15 cellular contexts compared by ENCODE assay signal in genomic region chr6:50891290-50891689, GRCh38.
DNase-seq lines count a peak whose midpoint lies in the region; ATAC-seq and TF ChIP-seq lines count a peak whose summit lies in the region.
"Had no signal": no experiment of that assay in that cellular context is flagged by ENCODE, and none has a peak within 500 bp of the region (broad histone marks: within the 10 kb centered on the region; RNA-seq: fewer than 3 reads in every experiment).

No MANE protein-coding gene starts in this region.

- H3K27ac ChIP-seq in SK-N-SH (ENCODE audit: low read depth in 2 of 2, low read length in 1 of 2) = peak overlapping the region in 1 of 2 experiments; percentile 86; a peak in 2 of 4 replicates
- H3K27ac ChIP-seq: 22Rv1, BLaER1 had no signal

- 0 out of 2 replicates have a peak overlapping the region, but pooled peaks have one; percentile 36 for H2AFZ ChIP-seq in SK-N-SH (ENCODE audit: low read depth)

- H3K4me3 ChIP-seq in SK-N-SH (ENCODE audit: low read depth in 2 of 2, low read length in 1 of 2) = no peak overlapping the region
- H3K4me3 ChIP-seq in HAP-1 = no peak overlapping the region
- H3K4me3 ChIP-seq: BLaER1, GM12878 had no signal

- peak; percentile 9 for DNase-seq in DMS153 treated with DMSO at 0.1 percent for 48 hours (lab: John Stamatoyannopoulos, UW; ENCODE audit: unreplicated experiment)
- no peak for DNase-seq in DMS153 (lab: John Stamatoyannopoulos, UW)
- DNase-seq in SK-N-SH = no peak
- DNase-seq in NCI-H345 treated with DMSO at 0.1 percent for 48 hours (lab: John Stamatoyannopoulos, UW; ENCODE audit: unreplicated experiment) = peak; percentile 10
- no peak for DNase-seq in HAP-1 (ENCODE audit: low spot score in 2 of 2)
- no peak for DNase-seq in HEK293T (ENCODE audit: extremely low spot score)
- DNase-seq: CD4-positive, alpha-beta memory T cell; DMS53; DND-41; EL; H9 had no signal

- POLR2A ChIA-PET in SK-N-SH (lab: Yijun Ruan, JAX) (no interaction called here), HEK293T (lab: Yijun Ruan, JAX) (no interaction called here)

- H3K4me2 ChIP-seq in SK-N-SH = no peak overlapping the region
- H3K4me2 ChIP-seq: BLaER1 had no signal

- no peak for TF ChIP-seq RAD21 in SK-N-SH (IDR thresholded peaks at IDR 0.05; ENCODE audit: low read length)

- no peak overlapping the region for H3K9ac ChIP-seq in SK-N-SH
- H3K9ac ChIP-seq: BLaER1 had no signal

- ATAC-seq in SK-N-SH treated with all-trans-retinoic acid at 6 μM for 48 hours = no peak
- ATAC-seq: GM12878 had no signal

- no peaks in the 10 kb centered on the region for H3K9me2 ChIP-seq in SK-N-SH

- TF ChIP-seq CTCF in SK-N-SH (IDR thresholded peaks at IDR 0.05) = no peak

- no peaks in the 10 kb centered on the region for H3K79me2 ChIP-seq in SK-N-SH (ENCODE audit: insufficient read depth)

- H3K4me1 ChIP-seq in SK-N-SH (ENCODE audit: control insufficient read depth in 1 of 2, insufficient read depth in 2 of 2, low read depth in 1 of 2, low read length in 1 of 2) = peaks cover 0 to 8% of the 10 kb centered on the region in 2 experiments; a peak in 2 of 4 replicates
- no peaks in the 10 kb centered on the region for H3K4me1 ChIP-seq in HAP-1
- H3K4me1 ChIP-seq: BLaER1 had no signal

- no peaks in the 10 kb centered on the region for H3K27me3 ChIP-seq in SK-N-SH (ENCODE audit: insufficient read depth)
- H3K27me3 ChIP-seq in HAP-1 (ENCODE audit: low read depth) = no peaks in the 10 kb centered on the region
- H3K27me3 ChIP-seq: BLaER1 had no signal

- TF ChIP-seq EP300 in SK-N-SH (IDR thresholded peaks at IDR 0.05; ENCODE audit: borderline replicate concordance in 1 of 2, low read depth in 1 of 2, low read length in 1 of 2) = no peak

- no peaks in the 10 kb centered on the region for H3F3A ChIP-seq in SK-N-SH (replicated peaks; ENCODE audit: insufficient read depth)

- no peaks in the 10 kb centered on the region for H3K36me3 ChIP-seq in SK-N-SH (replicated peaks in 1 of 2; ENCODE audit: control insufficient read depth in 1 of 2, insufficient read depth in 2 of 2, low read length in 1 of 2)
- H3K36me3 ChIP-seq in HAP-1 (replicated peaks) = no peaks in the 10 kb centered on the region
- H3K36me3 ChIP-seq: BLaER1 had no signal

- in situ Hi-C loops in HAP-1 (cut with MboI; ENCODE audit: low sequenced_read_pairs) = no loop called here

- no peaks in the 10 kb centered on the region for H4K20me1 ChIP-seq in SK-N-SH (ENCODE audit: insufficient read depth)
- H4K20me1 ChIP-seq: BLaER1 had no signal

- CTCF ChIA-PET in SK-N-SH (lab: Yijun Ruan, JAX) = no interaction called here
- CTCF ChIA-PET in HEK293T (lab: Yijun Ruan, JAX) = no interaction called here

- H3K9me3 ChIP-seq in SK-N-SH (no peaks in the 10 kb centered on the region), HAP-1 (no peaks in the 10 kb centered on the region)
- H3K9me3 ChIP-seq: BLaER1 had no signal

TF ChIP-seq in SK-N-SH, 30 proteins besides CTCF, POLR2A, EP300 and RAD21 (continues in another document):
- TF ChIP-seq RCOR1 (IDR thresholded peaks at IDR 0.05; ENCODE audit: low read length) (no peak), JUND (IDR thresholded peaks at IDR 0.05) (no peak), USF2 (IDR thresholded peaks at IDR 0.05; ENCODE audit: borderline replicate concordance, low read depth, low read length) (no peak), RXRA (IDR thresholded peaks at IDR 0.05; ENCODE audit: borderline replicate concordance, low read depth) (no peak), GATA2 (CRISPR knock-in tag; IDR thresholded peaks at IDR 0.05) (no peak), ELF1 (IDR thresholded peaks at IDR 0.05) (no peak), NRF1 (IDR thresholded peaks at IDR 0.05; ENCODE audit: low read depth, low read length) (no peak), TAF1 (IDR thresholded peaks at IDR 0.05; ENCODE audit: borderline replicate concordance, low read depth, low read length) (no peak), SMC3 (IDR thresholded peaks at IDR 0.05; ENCODE audit: low read depth, low read length) (no peak), POLR2AphosphoS5 (IDR thresholded peaks at IDR 0.05; ENCODE audit: low read depth, low read length) (no peak), MEF2A (IDR thresholded peaks at IDR 0.05; ENCODE audit: borderline replicate concordance, low read depth) (no peak), CHD2 (IDR thresholded peaks at IDR 0.05; ENCODE audit: low read length, partially characterized antibody) (no peak), TCF12 (IDR thresholded peaks at IDR 0.05) (no peak), RFX5 (IDR thresholded peaks at IDR 0.05; ENCODE audit: low read length) (no peak), MAX (IDR thresholded peaks at IDR 0.05; ENCODE audit: low read depth) (no peak)

TF ChIP-seq in SK-N-SH treated with all-trans-retinoic acid at 6 μM for 48 hours, 23 proteins besides CTCF, POLR2A, EP300 and RAD21:
- TF ChIP-seq OSR1 (CRISPR knock-in tag; IDR thresholded peaks at IDR 0.05) (no peak), GLIS3 (CRISPR knock-in tag; IDR thresholded peaks at IDR 0.05) (no peak), BACH2 (CRISPR knock-in tag; IDR thresholded peaks at IDR 0.05; ENCODE audit: borderline replicate concordance) (no peak; the same call in 1 of the 2 replicates), ZNF565 (CRISPR knock-in tag; conservative IDR thresholded peaks at IDR 0.05; ENCODE audit: low read depth) (no peak), POU6F1 (CRISPR knock-in tag; IDR thresholded peaks at IDR 0.05; ENCODE audit: borderline replicate concordance, low read depth) (no peak), ZC3H10 (CRISPR knock-in tag; IDR thresholded peaks at IDR 0.05) (no peak), ISL1 (CRISPR knock-in tag; IDR thresholded peaks at IDR 0.05) (no peak), ZNF70 (CRISPR knock-in tag; IDR thresholded peaks at IDR 0.05) (no peak), ZFP3 (CRISPR knock-in tag; IDR thresholded peaks at IDR 0.05) (no peak)

TF ChIP-seq in HEK293T, 16 proteins besides CTCF, POLR2A, EP300 and RAD21:
- TF ChIP-seq SP1 (IDR thresholded peaks at IDR 0.05) = no peak
- TF ChIP-seq CTBP1 (IDR thresholded peaks at IDR 0.05; ENCODE audit: borderline replicate concordance) = no peak
- no peak for TF ChIP-seq SUZ12 (IDR thresholded peaks at IDR 0.05)
- TF ChIP-seq TARDBP (IDR thresholded peaks at IDR 0.05) = no peak
- no peak for TF ChIP-seq FOXK2 (IDR thresholded peaks at IDR 0.05)
- no peak for TF ChIP-seq ZNF384 (IDR thresholded peaks at IDR 0.05)
- TF ChIP-seq HDGF (IDR thresholded peaks at IDR 0.05; ENCODE audit: borderline replicate concordance) = no peak

Comparison
In these comparisons a context has a peak if more than half of its experiments do, and no peak if none do; other contexts are left out.
1. DNase-seq: peak in DMS153 treated with DMSO at 0.1 percent for 48 hours (single experiment) and NCI-H345 treated with DMSO at 0.1 percent for 48 hours (single experiment); none in DMS153 (single experiment), SK-N-SH (single experiment), HAP-1 (0 of 2) and HEK293T (single experiment).